14 cellular contexts compared by ENCODE assay signal in genomic region chr18:13260927-13261471, GRCh38. TPM values are rescaled to one million over a fixed set of nuclear protein-coding genes. Genes with fewer than 3 reads are reported as not detected.
DNase-seq lines count a peak whose midpoint lies in the region; ATAC-seq lines count a peak whose summit lies in the region.
"Had no signal": no experiment of that assay in that cellular context is flagged by ENCODE, and none has a peak within 500 bp of the region (broad histone marks: within the 10 kb centered on the region; RNA-seq: fewer than 3 reads in every experiment).

No MANE protein-coding gene starts in this region.

- ATAC-seq in GM21576 (IDR thresholded peaks at IDR 0.05; ENCODE audit: unreplicated experiment) (no peak), HG03460 (IDR thresholded peaks at IDR 0.05; ENCODE audit: unreplicated experiment) (no peak)

- H3K36me3 ChIP-seq in BLaER1, result peaks cover 19% of the 10 kb centered on the region; the same call in 1 of the 2 replicates
- no peaks in the 10 kb centered on the region for H3K36me3 ChIP-seq in skeletal muscle satellite cell (ENCODE audit: insufficient read depth, low read length)
- H3K36me3 ChIP-seq: Peyer's patch had no signal

- H3K27ac ChIP-seq in BLaER1, result peak overlapping the region; percentile 68
- H3K27ac ChIP-seq: VCaP had no signal

- no peaks in the 10 kb centered on the region for H3K9me3 ChIP-seq in BLaER1
- H3K9me3 ChIP-seq in skeletal muscle satellite cell (replicated peaks; ENCODE audit: low read length), result no peaks in the 10 kb centered on the region
- H3K9me3 ChIP-seq: Peyer's patch had no signal

- H3K4me3 ChIP-seq in BLaER1 (peak overlapping the region; percentile 54), skeletal muscle satellite cell (ENCODE audit: low read length) (no peak overlapping the region)
- H3K4me3 ChIP-seq: Peyer's patch had no signal

- H3K4me1 ChIP-seq in BLaER1 (peaks cover 100% of the 10 kb centered on the region), skeletal muscle satellite cell (ENCODE audit: control insufficient read depth, insufficient read depth, low read length) (peaks cover 9% of the 10 kb centered on the region)

- DNase-seq in D341Med (ENCODE audit: low spot score) (peak; percentile 34), islet precursor cell (peak; percentile 45), NCI-H146 treated with DMSO at 0.1 percent for 48 hours (lab: John Stamatoyannopoulos, UW; ENCODE audit: unreplicated experiment) (no peak), middle frontal gyrus (ENCODE audit: extremely low spot score, low spot score) (no peak)
- DNase-seq: naive B cell; NCI-H748 treated with DMSO at 0.1 percent for 48 hours; retina; stimulated activated CD4-positive, alpha-beta T cell treated with anti-CD3 and anti-CD28 coated beads, Interleukin-2, amount 100 ng/mL, for 48 hours had no signal

- H3K9ac ChIP-seq in BLaER1 (peak overlapping the region; percentile 59; the same call in 1 of the 2 replicates), skeletal muscle satellite cell (ENCODE audit: low read depth, low read length) (no peak overlapping the region)

- H3K4me2 ChIP-seq in BLaER1 (peak overlapping the region; percentile 97), skeletal muscle satellite cell (ENCODE audit: low read length) (peak overlapping the region; percentile 15)

- peaks cover 100% of the 10 kb centered on the region for H4K20me1 ChIP-seq in BLaER1

- H3K27me3 ChIP-seq in BLaER1 (no peaks in the 10 kb centered on the region), skeletal muscle satellite cell (ENCODE audit: control insufficient read depth, insufficient read depth, low read length) (peaks cover 16% of the 10 kb centered on the region)
- H3K27me3 ChIP-seq: Peyer's patch had no signal

RNA-seq across cellular contexts. Expression of gene LDLRAD4, which starts 42.4 kb away (rescaled TPM):
- under 0.01 TPM in 1 of 2 replicates, not detected in the other for total RNA-seq in skeletal muscle satellite cell (2012; rRNA removed)

Comparison
In these comparisons a context has a peak if more than half of its experiments do, and no peak if none do; other contexts are left out.
1. DNase-seq: peak in D341Med (single experiment) and islet precursor cell (single experiment); none in NCI-H146 treated with DMSO at 0.1 percent for 48 hours (single experiment) and middle frontal gyrus (single experiment).